In the genomic region with DNA sequence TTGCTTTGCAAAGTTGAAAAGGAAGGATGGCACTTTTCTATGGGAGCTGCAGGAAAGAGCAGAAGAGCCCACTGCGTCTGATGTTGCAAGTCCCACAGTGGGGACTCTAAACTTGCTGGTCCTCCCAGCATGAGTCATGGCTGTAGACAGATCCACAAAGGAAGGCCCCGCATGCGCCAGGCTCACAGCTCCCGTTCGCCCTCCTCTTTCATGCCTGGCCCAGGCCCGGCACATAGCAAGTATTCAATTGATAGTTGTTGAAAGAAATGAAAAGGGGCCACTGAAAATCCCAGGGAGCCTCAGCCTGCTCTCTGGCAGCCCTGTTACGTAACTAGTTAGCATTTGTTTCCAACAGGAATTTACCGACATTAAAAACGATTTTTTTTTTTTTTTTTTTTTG, we compare ENCODE assay signal across 9 cellular contexts. TPM values are rescaled to one million over a fixed set of nuclear protein-coding genes. Genes with fewer than 3 reads are reported as not detected.
DNase-seq lines count a peak whose midpoint lies in the region; ATAC-seq and TF ChIP-seq lines count a peak whose summit lies in the region.
"Had no signal": no experiment of that assay in that cellular context is flagged by ENCODE, and none has a peak within 500 bp of the region (broad histone marks: within the 10 kb centered on the region; RNA-seq: fewer than 3 reads in every experiment).

No MANE protein-coding gene starts in this region.

- ATAC-seq in left lobe of liver (peak; percentile 62), GM19035 (IDR thresholded peaks at IDR 0.05; ENCODE audit: unreplicated experiment) (no peak)

- TF ChIP-seq EP300 in Ishikawa (IDR thresholded peaks at IDR 0.05; ENCODE audit: borderline replicate concordance): no peak

- DNase-seq in cerebellum (ENCODE audit: low spot score) (peak; percentile 49), left lobe of liver (ENCODE audit: low spot score) (no peak), T-helper 2 cell (no peak), germinal center (ENCODE audit: low spot score) (no peak), amniotic stem cell (lab: John Stamatoyannopoulos, UW) (no peak)
- DNase-seq: activated CD4-positive, alpha-beta T cell treated with anti-CD3 and anti-CD28 coated beads for 1 hour had no signal

- TF ChIP-seq RAD21 in Ishikawa (IDR thresholded peaks at IDR 0.05; ENCODE audit: low read depth): no peak

- peak overlapping the region; percentile 74 for H3K27ac ChIP-seq in temporal lobe (ENCODE audit: low read depth, low read length)

TF ChIP-seq in Ishikawa, 13 proteins besides CTCF, POLR2A, EP300 and RAD21:
- peak; percentile 77 for TF ChIP-seq CEBPB (IDR thresholded peaks at IDR 0.05)
- no peak for TF ChIP-seq EGR1 (IDR thresholded peaks at IDR 0.05)
- no peak for TF ChIP-seq FOXM1 (IDR thresholded peaks at IDR 0.05; ENCODE audit: borderline replicate concordance, low read depth)
TF ChIP-seq in Ishikawa: peak in this region for 1.

RNA-seq across cellular contexts. Expression of gene AP1B1, which starts 18.9 kb away (rescaled TPM):
- 35.4 TPM for total RNA-seq in cerebellum
- total RNA-seq in left lobe of liver: 37.9 TPM
- total RNA-seq in temporal lobe: 31.0 TPM

RNA-seq across cellular contexts. Expression of gene RASL10A, which starts 54.0 kb away (rescaled TPM):
- not detected for total RNA-seq in cerebellum
- 1.0 TPM for total RNA-seq in left lobe of liver
- 4.9 TPM for total RNA-seq in temporal lobe
